Comparison of ENCODE assay signal across 8 cellular contexts in the genomic region with DNA sequence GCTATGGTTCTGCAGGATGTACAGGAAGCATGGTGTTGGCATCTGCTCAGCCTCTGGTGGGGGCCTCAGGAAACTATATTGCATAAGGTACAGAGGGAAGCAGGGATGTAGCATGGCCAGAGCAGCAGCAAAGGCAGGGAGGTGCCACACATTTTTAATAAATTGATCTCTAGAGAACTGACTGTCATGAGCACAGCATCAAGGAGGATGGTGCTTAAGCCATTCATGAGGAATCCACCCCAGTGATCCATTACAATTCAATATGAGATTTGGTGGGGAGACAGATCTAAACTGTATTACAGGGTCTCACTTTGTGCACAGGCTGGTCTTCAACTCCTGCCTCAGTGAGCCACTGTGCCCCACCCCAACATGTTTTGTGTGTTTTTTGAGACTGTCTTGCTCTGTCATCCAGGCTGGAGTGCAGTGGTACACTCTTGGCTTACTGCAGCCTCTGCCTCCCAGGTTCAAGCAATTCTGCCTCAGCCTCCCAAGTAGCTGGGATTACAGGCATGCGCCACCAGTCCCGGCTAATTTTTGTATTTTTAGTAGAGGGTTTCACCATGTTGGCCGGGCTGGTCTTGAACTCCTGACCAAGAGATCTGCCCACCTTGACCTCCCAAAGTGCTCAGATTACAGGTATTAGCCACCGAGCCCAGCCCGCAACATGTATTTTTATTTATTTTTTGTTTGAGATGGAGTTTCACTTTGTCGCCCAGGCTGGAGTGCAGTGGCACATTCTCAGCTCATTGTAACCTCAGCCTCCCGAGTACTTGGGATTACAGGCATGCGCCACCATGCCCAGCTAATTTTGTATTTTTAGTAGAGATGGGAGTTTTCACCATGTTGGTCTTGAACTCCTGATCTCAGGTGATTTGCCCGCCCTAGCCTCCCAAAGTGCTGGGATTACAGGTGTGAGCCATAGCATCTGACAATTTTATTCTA. TPM values are rescaled to one million over a fixed set of nuclear protein-coding genes. Genes with fewer than 3 reads are reported as not detected.
DNase-seq lines count a peak whose midpoint lies in the region; ATAC-seq, FAIRE-seq and TF ChIP-seq lines count a peak whose summit lies in the region.

No MANE protein-coding gene starts in this region.

- peak overlapping the region; percentile 97 for H3K9ac ChIP-seq in keratinocyte (ENCODE audit: control insufficient read depth, extremely low read depth, insufficient read depth, low read length)

- ATAC-seq in heart right ventricle (no peak), heart left ventricle (no peak), upper lobe of right lung (no peak), pancreas (no peak)

- H2AFZ ChIP-seq in keratinocyte (ENCODE audit: control insufficient read depth, low read length): no peak overlapping the region

- TF ChIP-seq CTCF in heart right ventricle (IDR thresholded peaks at IDR 0.05) (no peak), heart left ventricle (IDR thresholded peaks at IDR 0.05) (no peak), keratinocyte (optimal IDR thresholded peaks at IDR 0.05 in 1 of 3, IDR thresholded peaks at IDR 0.05 in 1 of 3, conservative IDR thresholded peaks at IDR 0.05 in 1 of 3; ENCODE audit: extremely low read depth in 1 of 3, insufficient read depth in 2 of 3, low read length in 3 of 3) (no peak), upper lobe of right lung (IDR thresholded peaks at IDR 0.05) (no peak), pancreas (IDR thresholded peaks at IDR 0.05) (no peak)

- H3K27ac ChIP-seq in heart right ventricle (peak overlapping the region in 3 of 10 donors; percentile 25 to 96 (median 92)), heart left ventricle (peak overlapping the region in 3 of 12 donors; percentile 94 to 96 (median 95)), keratinocyte (ENCODE audit: control insufficient read depth, insufficient read depth, low read length) (peak overlapping the region; percentile 99), upper lobe of right lung (peak overlapping the region; percentile 93), pancreas (no peak overlapping the region)

- no peaks in the 10 kb centered on the region for H3K9me3 Mint-ChIP-seq in activated T-helper 1 cell treated with anti-CD3 and anti-CD28 coated beads, Interleukin-12 subunit alpha, Interleukin-12 subunit beta, Interleukin-2, Interleukin-4 antibody, amounts not matched to agents 30 ng/mL and 10 ng/mL and 1 ng/mL, durations not matched to agents 14 hours and 24 hours and 36 hours

- peak overlapping the region; percentile 95 for H3K4me2 ChIP-seq in keratinocyte (ENCODE audit: control insufficient read depth, extremely low read depth, insufficient read depth, low read depth, low read length)

- 90 to 95% methylated on average over 9 of the region's 9 CpGs for WGBS in heart right ventricle, 2 donors
- 88 to 92% (median 90%) methylated on average over 9 of the region's 9 CpGs for WGBS in heart left ventricle, 4 donors
- 87 to 88% methylated on average over 9 of the region's 9 CpGs for WGBS in pancreas, 2 donors

- H3K27me3 Mint-ChIP-seq in activated T-helper 1 cell treated with anti-CD3 and anti-CD28 coated beads, Interleukin-12 subunit alpha, Interleukin-12 subunit beta, Interleukin-2, Interleukin-4 antibody, amounts not matched to agents 30 ng/mL and 10 ng/mL and 1 ng/mL, durations not matched to agents 14 hours and 24 hours and 36 hours (ENCODE audit: insufficient read depth): no peaks in the 10 kb centered on the region

- H3K9me1 ChIP-seq in keratinocyte (ENCODE audit: control insufficient read depth, extremely low read depth, insufficient read depth, low read length): peaks cover 2% of the 10 kb centered on the region

- DNase-seq in heart right ventricle (no peak), heart left ventricle (no peak), keratinocyte (ENCODE audit: low read depth, low spot score) (no peak), upper lobe of right lung (no peak), pancreas (no peak), NCI-H2227 treated with DMSO at 0.1 percent for 48 hours (lab: John Stamatoyannopoulos, UW) (no peak), dedifferentiated amniotic fluid mesenchymal stem cell (ENCODE audit: extremely low spot score) (no peak)
- DNase-seq in activated T-helper 1 cell treated with anti-CD3 and anti-CD28 coated beads, Interleukin-12 subunit alpha, Interleukin-12 subunit beta, Interleukin-2, Interleukin-4 antibody, amounts not matched to agents 30 ng/mL and 10 ng/mL and 1 ng/mL, durations not matched to agents 14 hours and 24 hours and 36 hours (ENCODE audit: low spot score): no peak

- intact Hi-C loops in heart right ventricle (cut with DNase I) (loop anchor here in 7 of 10 donors (5.0 to 10.0 kb wide), 6 partner anchors 61 to 293 kb away; partner anchors contain the start of genes VWA7 (in 3 of the 7), ATP6V1G2 (in 2 of the 7), DDX39B (in 2 of the 7) and NFKBIL1 (in 2 of the 7)), heart left ventricle (cut with DNase I) (loop anchor here in 4 of 10 donors (2.0 to 10.0 kb wide), 5 partner anchors 25 to 293 kb away; partner anchors contain the start of genes ATP6V1G2 (in 1 of the 4), CLIC1 (in 1 of the 4), DDX39B (in 1 of the 4) and EHMT2 (in 1 of the 4)), upper lobe of right lung (cut with DNase I) (loop anchor here (10.0 kb wide), 1 partner anchor 143 kb away; no protein-coding TSS in a partner anchor), pancreas (cut with DNase I) (loop anchor here in 1 of 3 donors (10.0 kb wide), 1 partner anchor 63 kb away; the partner anchor contains the start of gene VWA7)
- intact Hi-C loops in activated T-helper 1 cell treated with anti-CD3 and anti-CD28 coated beads, Interleukin-12 subunit alpha, Interleukin-12 subunit beta, Interleukin-2, Interleukin-4 antibody, amounts not matched to agents 30 ng/mL and 10 ng/mL and 1 ng/mL, durations not matched to agents 14 hours and 24 hours and 36 hours (cut with micrococcal nuclease): no loop called here

- no peak for FAIRE-seq in keratinocyte (lab: Jason Lieb, UNC)
- no peak for FAIRE-seq in pancreas (lab: Jason Lieb, UNC)

- peak overlapping the region; percentile 94 for H3K4me3 Mint-ChIP-seq in activated T-helper 1 cell treated with anti-CD3 and anti-CD28 coated beads, Interleukin-12 subunit alpha, Interleukin-12 subunit beta, Interleukin-2, Interleukin-4 antibody, amounts not matched to agents 30 ng/mL and 10 ng/mL and 1 ng/mL, durations not matched to agents 14 hours and 24 hours and 36 hours

- TF ChIP-seq POLR2A in heart left ventricle (IDR thresholded peaks at IDR 0.05): no peak

- peaks cover 49% of the 10 kb centered on the region for H3K4me1 Mint-ChIP-seq in activated T-helper 1 cell treated with anti-CD3 and anti-CD28 coated beads, Interleukin-12 subunit alpha, Interleukin-12 subunit beta, Interleukin-2, Interleukin-4 antibody, amounts not matched to agents 30 ng/mL and 10 ng/mL and 1 ng/mL, durations not matched to agents 14 hours and 24 hours and 36 hours (ENCODE audit: low read depth)

- H4K20me1 ChIP-seq in keratinocyte (ENCODE audit: control insufficient read depth, extremely low read depth, insufficient read depth, low read length): peaks cover 39% of the 10 kb centered on the region

- dilution Hi-C loops in keratinocyte (cut with MboI; ENCODE audit: extremely low pct_ligation_motif_present, low sequenced_read_pairs): no loop called here

- H3K4me1 ChIP-seq in heart right ventricle (peaks cover 23 to 52% (median 43%) of the 10 kb centered on the region in 9 donors), heart left ventricle (peaks cover 4 to 50% (median 38%) of the 10 kb centered on the region in 12 donors), keratinocyte (ENCODE audit: control insufficient read depth, extremely low read depth, insufficient read depth, low read length) (peaks cover 15% of the 10 kb centered on the region), upper lobe of right lung (peaks cover 33% of the 10 kb centered on the region), pancreas (peaks cover 12 to 27% (median 14%) of the 10 kb centered on the region in 3 donors)

- H3K36me3 Mint-ChIP-seq in activated T-helper 1 cell treated with anti-CD3 and anti-CD28 coated beads, Interleukin-12 subunit alpha, Interleukin-12 subunit beta, Interleukin-2, Interleukin-4 antibody, amounts not matched to agents 30 ng/mL and 10 ng/mL and 1 ng/mL, durations not matched to agents 14 hours and 24 hours and 36 hours (ENCODE audit: low read depth): peaks cover 54% of the 10 kb centered on the region

- no peaks in the 10 kb centered on the region for H3K9me3 ChIP-seq in heart right ventricle
- no peaks in the 10 kb centered on the region for H3K9me3 ChIP-seq in heart left ventricle
- no peaks in the 10 kb centered on the region for H3K9me3 ChIP-seq in keratinocyte (ENCODE audit: control insufficient read depth, low read depth, low read length)
- no peaks in the 10 kb centered on the region for H3K9me3 ChIP-seq in upper lobe of right lung
- no peaks in the 10 kb centered on the region for H3K9me3 ChIP-seq in pancreas

- H3K27me3 ChIP-seq in heart right ventricle (no peaks in the 10 kb centered on the region), heart left ventricle (no peaks in the 10 kb centered on the region), keratinocyte (ENCODE audit: control insufficient read depth, extremely low read depth, insufficient read depth, low read length) (no peaks in the 10 kb centered on the region), upper lobe of right lung (no peaks in the 10 kb centered on the region), pancreas (no peaks in the 10 kb centered on the region)

- H3K79me2 ChIP-seq in keratinocyte (ENCODE audit: control insufficient read depth, insufficient read depth, low read length): peaks cover 45% of the 10 kb centered on the region

- peak overlapping the region; percentile 67 for H3K27ac Mint-ChIP-seq in activated T-helper 1 cell treated with anti-CD3 and anti-CD28 coated beads, Interleukin-12 subunit alpha, Interleukin-12 subunit beta, Interleukin-2, Interleukin-4 antibody, amounts not matched to agents 30 ng/mL and 10 ng/mL and 1 ng/mL, durations not matched to agents 14 hours and 24 hours and 36 hours

- peak overlapping the region in 7 of 10 donors; percentile 1 to 100 (median 90) for H3K4me3 ChIP-seq in heart right ventricle
- peak overlapping the region in 6 of 12 donors; percentile 22 to 97 (median 86) for H3K4me3 ChIP-seq in heart left ventricle
- H3K4me3 ChIP-seq in keratinocyte (ENCODE audit: control insufficient read depth in 2 of 3, extremely low read depth in 1 of 3, insufficient read depth in 2 of 3, low read depth in 1 of 3, low read length in 3 of 3): peak overlapping the region; percentile 78 to 96 (median 92)
- peak overlapping the region; percentile 86 for H3K4me3 ChIP-seq in upper lobe of right lung
- peak overlapping the region in 1 of 4 donors; percentile 54 for H3K4me3 ChIP-seq in pancreas

- H3K36me3 ChIP-seq in heart right ventricle (peaks cover 0 to 69% (median 45%) of the 10 kb centered on the region in 9 donors), heart left ventricle (peaks cover 0 to 61% (median 44%) of the 10 kb centered on the region in 9 donors), keratinocyte (ENCODE audit: control insufficient read depth in 2 of 2, extremely low read depth in 1 of 2, insufficient read depth in 2 of 2, low read length in 2 of 2) (peaks cover 23 to 37% of the 10 kb centered on the region in 2 experiments), upper lobe of right lung (peaks cover 43% of the 10 kb centered on the region), pancreas (peaks cover 0 to 16% (median 9%) of the 10 kb centered on the region in 3 donors)

RNA-seq across cellular contexts. Expression of gene HSPA1B, which starts 10.3 kb away (rescaled TPM):
- total RNA-seq in heart right ventricle: 100 to 1,000 TPM; 126 to 258 (median 169) TPM
- polyA plus RNA-seq in heart right ventricle: 100 to 1,000 TPM in 1 of 2 donors, 10 to 100 TPM in 1; 16.9 to 122 TPM
- total RNA-seq in heart left ventricle: 100 to 1,000 TPM; 120 to 306 (median 146) TPM
- 100 to 1,000 TPM in 1 of 2 donors, 10 to 100 TPM in 1; 35.2 to 149 TPM for polyA plus RNA-seq in heart left ventricle
- 152 and 155 TPM in 2 replicates for total RNA-seq in activated T-helper 1 cell treated with anti-CD3 and anti-CD28 coated beads, Interleukin-12 subunit alpha, Interleukin-12 subunit beta, Interleukin-2, Interleukin-4 antibody, amounts not matched to agents 30 ng/mL and 10 ng/mL and 1 ng/mL, durations not matched to agents 14 hours and 24 hours and 36 hours
- 33.5 to 65.8 TPM (median 48.1 TPM) in 3 replicates for polyA plus RNA-seq in keratinocyte
- 466 TPM for polyA plus RNA-seq in keratinocyte (2011; ENCODE audit: low read depth)
- polyA plus RNA-seq in keratinocyte (2011; cell fraction: cytosol; rRNA removed): 25.5 and 35.7 TPM in 2 replicates
- 107 and 118 TPM in 2 replicates for polyA plus RNA-seq in keratinocyte (2011; cell fraction: nucleus; rRNA removed)
- 88.4 and 366 TPM in 2 replicates for polyA plus RNA-seq in keratinocyte (2012; ENCODE audit: low replicate concordance)
- polyA minus RNA-seq in keratinocyte: 56.1 to 86.6 TPM (median 65.9 TPM) in 3 replicates
- polyA minus RNA-seq in keratinocyte (2011; cell fraction: cytosol; rRNA and poly(A)+ RNA removed): 89.0 TPM
- 125 and 143 TPM in 2 replicates for polyA minus RNA-seq in keratinocyte (2011; cell fraction: nucleus; rRNA and poly(A)+ RNA removed)
- 112 TPM for total RNA-seq in upper lobe of right lung
- 100 to 1,000 TPM in 2 of 6 donors, 10 to 100 TPM in 4; 24.6 to 248 (median 43.2) TPM for total RNA-seq in pancreas
- 10 to 100 TPM; 18.4 to 60.4 TPM for polyA plus RNA-seq in pancreas

RNA-seq across cellular contexts. Expression of gene HSPA1A, which starts 22.5 kb away (rescaled TPM):
- total RNA-seq in heart right ventricle: 100 to 1,000 TPM; 202 to 679 (median 259) TPM
- 100 to 1,000 TPM; 113 to 166 TPM for polyA plus RNA-seq in heart right ventricle
- 100 to 1,000 TPM; 169 to 412 (median 197) TPM for total RNA-seq in heart left ventricle
- polyA plus RNA-seq in heart left ventricle: 100 to 1,000 TPM; 157 to 179 TPM
- 173 and 175 TPM in 2 replicates for total RNA-seq in activated T-helper 1 cell treated with anti-CD3 and anti-CD28 coated beads, Interleukin-12 subunit alpha, Interleukin-12 subunit beta, Interleukin-2, Interleukin-4 antibody, amounts not matched to agents 30 ng/mL and 10 ng/mL and 1 ng/mL, durations not matched to agents 14 hours and 24 hours and 36 hours
- 95.5 to 142 TPM (median 110 TPM) in 3 replicates for polyA plus RNA-seq in keratinocyte
- 543 TPM for polyA plus RNA-seq in keratinocyte (2011; ENCODE audit: low read depth)
- 58.1 and 98.7 TPM in 2 replicates for polyA plus RNA-seq in keratinocyte (2011; cell fraction: cytosol; rRNA removed)
- polyA plus RNA-seq in keratinocyte (2011; cell fraction: nucleus; rRNA removed): 269 and 283 TPM in 2 replicates
- polyA plus RNA-seq in keratinocyte (2012; ENCODE audit: low replicate concordance): 215 and 387 TPM in 2 replicates
- 56.7 to 205 TPM (median 64.7 TPM) in 3 replicates for polyA minus RNA-seq in keratinocyte
- 139 TPM for polyA minus RNA-seq in keratinocyte (2011; cell fraction: cytosol; rRNA and poly(A)+ RNA removed)
- polyA minus RNA-seq in keratinocyte (2011; cell fraction: nucleus; rRNA and poly(A)+ RNA removed): 212 and 216 TPM in 2 replicates
- total RNA-seq in upper lobe of right lung: 150 TPM
- 100 to 1,000 TPM in 1 of 6 donors, 10 to 100 TPM in 5; 18.2 to 195 (median 29.6) TPM for total RNA-seq in pancreas
- 10 to 100 TPM; 51.7 to 85.0 TPM for polyA plus RNA-seq in pancreas

RNA-seq across cellular contexts. Expression of gene HSPA1L, which starts 22.8 kb away (rescaled TPM):
- total RNA-seq in heart right ventricle (1 to 10 TPM; 1.1 to 2.9 (median 1.9) TPM), heart left ventricle (1 to 10 TPM; 1.3 to 3.6 (median 1.8) TPM), upper lobe of right lung (2.0 TPM), pancreas (1 to 10 TPM in 2 of 6 donors, under 1 TPM in 4; 0.51 to 1.2 (median 0.68) TPM)
- polyA plus RNA-seq in heart right ventricle (1 to 10 TPM in 1 of 2 donors, under 1 TPM in 1; 0.80 to 1.4 TPM), heart left ventricle (1 to 10 TPM in 1 of 2 donors, under 1 TPM in 1; 0.95 to 1.9 TPM), keratinocyte (0.31 to 0.60 TPM (median 0.54 TPM) in 3 replicates), pancreas (1 to 10 TPM in 1 of 2 donors, under 1 TPM in 1; 0.46 to 1.0 TPM)
- total RNA-seq in activated T-helper 1 cell treated with anti-CD3 and anti-CD28 coated beads, Interleukin-12 subunit alpha, Interleukin-12 subunit beta, Interleukin-2, Interleukin-4 antibody, amounts not matched to agents 30 ng/mL and 10 ng/mL and 1 ng/mL, durations not matched to agents 14 hours and 24 hours and 36 hours: 2.2 and 2.9 TPM in 2 replicates
- polyA plus RNA-seq in keratinocyte (2011; ENCODE audit: low read depth): 1.1 TPM
- 0.30 and 0.49 TPM in 2 replicates for polyA plus RNA-seq in keratinocyte (2011; cell fraction: cytosol; rRNA removed)
- 0.61 and 0.88 TPM in 2 replicates for polyA plus RNA-seq in keratinocyte (2011; cell fraction: nucleus; rRNA removed)
- 0.47 and 0.97 TPM in 2 replicates for polyA plus RNA-seq in keratinocyte (2012; ENCODE audit: low replicate concordance)
- 0.35 to 0.82 TPM (median 0.73 TPM) in 3 replicates for polyA minus RNA-seq in keratinocyte
- not detected for polyA minus RNA-seq in keratinocyte (2011; cell fraction: cytosol; rRNA and poly(A)+ RNA removed)
- 1.2 TPM in 1 of 2 replicates, not detected in the other for polyA minus RNA-seq in keratinocyte (2011; cell fraction: nucleus; rRNA and poly(A)+ RNA removed)

RNA-seq across cellular contexts. Expression of gene NEU1, which starts 24.7 kb away (rescaled TPM):
- total RNA-seq in heart right ventricle (10 to 100 TPM; 18.1 to 32.4 (median 22.3) TPM), heart left ventricle (10 to 100 TPM; 18.7 to 39.5 (median 27.6) TPM), upper lobe of right lung (81.0 TPM), pancreas (10 to 100 TPM; 19.0 to 34.7 (median 22.2) TPM)
- polyA plus RNA-seq in heart right ventricle (10 to 100 TPM; 15.7 to 48.0 TPM), heart left ventricle (10 to 100 TPM; 19.1 to 63.1 TPM), keratinocyte (27.9 to 44.4 TPM (median 38.6 TPM) in 3 replicates), pancreas (10 to 100 TPM; 26.5 to 38.5 TPM)
- total RNA-seq in activated T-helper 1 cell treated with anti-CD3 and anti-CD28 coated beads, Interleukin-12 subunit alpha, Interleukin-12 subunit beta, Interleukin-2, Interleukin-4 antibody, amounts not matched to agents 30 ng/mL and 10 ng/mL and 1 ng/mL, durations not matched to agents 14 hours and 24 hours and 36 hours: 22.1 and 24.3 TPM in 2 replicates
- polyA plus RNA-seq in keratinocyte (2011; ENCODE audit: low read depth): 27.7 TPM
- 21.5 and 26.6 TPM in 2 replicates for polyA plus RNA-seq in keratinocyte (2011; cell fraction: cytosol; rRNA removed)
- polyA plus RNA-seq in keratinocyte (2011; cell fraction: nucleus; rRNA removed): 57.0 and 60.0 TPM in 2 replicates
- polyA plus RNA-seq in keratinocyte (2012; ENCODE audit: low replicate concordance): 22.5 and 56.8 TPM in 2 replicates
- 21.8 to 42.7 TPM (median 38.9 TPM) in 3 replicates for polyA minus RNA-seq in keratinocyte
- 29.5 TPM for polyA minus RNA-seq in keratinocyte (2011; cell fraction: cytosol; rRNA and poly(A)+ RNA removed)
- polyA minus RNA-seq in keratinocyte (2011; cell fraction: nucleus; rRNA and poly(A)+ RNA removed): 28.9 and 29.7 TPM in 2 replicates

RNA-seq across cellular contexts. Expression of gene LSM2, which starts 31.1 kb away (rescaled TPM):
- total RNA-seq in heart right ventricle (10 to 100 TPM; 18.9 to 27.6 (median 23.0) TPM), heart left ventricle (10 to 100 TPM; 22.9 to 37.4 (median 25.9) TPM), upper lobe of right lung (30.8 TPM), pancreas (10 to 100 TPM; 11.0 to 23.1 (median 19.0) TPM)
- polyA plus RNA-seq in heart right ventricle (10 to 100 TPM; 17.5 to 52.0 TPM), heart left ventricle (10 to 100 TPM; 27.5 to 64.7 TPM), keratinocyte (34.4 to 84.1 TPM (median 46.5 TPM) in 3 replicates), pancreas (10 to 100 TPM; 25.1 to 27.3 TPM)
- total RNA-seq in activated T-helper 1 cell treated with anti-CD3 and anti-CD28 coated beads, Interleukin-12 subunit alpha, Interleukin-12 subunit beta, Interleukin-2, Interleukin-4 antibody, amounts not matched to agents 30 ng/mL and 10 ng/mL and 1 ng/mL, durations not matched to agents 14 hours and 24 hours and 36 hours: 136 and 137 TPM in 2 replicates
- polyA plus RNA-seq in keratinocyte (2011; ENCODE audit: low read depth): 18.7 TPM
- polyA plus RNA-seq in keratinocyte (2011; cell fraction: cytosol; rRNA removed): 65.3 and 72.5 TPM in 2 replicates
- polyA plus RNA-seq in keratinocyte (2011; cell fraction: nucleus; rRNA removed): 14.3 and 16.3 TPM in 2 replicates
- polyA plus RNA-seq in keratinocyte (2012; ENCODE audit: low replicate concordance): 44.6 and 69.2 TPM in 2 replicates
- 33.6 to 70.1 TPM (median 49.5 TPM) in 3 replicates for polyA minus RNA-seq in keratinocyte
- 27.6 TPM for polyA minus RNA-seq in keratinocyte (2011; cell fraction: cytosol; rRNA and poly(A)+ RNA removed)
- 4.2 and 6.5 TPM in 2 replicates for polyA minus RNA-seq in keratinocyte (2011; cell fraction: nucleus; rRNA and poly(A)+ RNA removed)

Comparison
In these comparisons a context has a peak if more than half of its experiments do, and no peak if none do; other contexts are left out.
1. H3K27ac ChIP-seq: peak in keratinocyte (single experiment) and upper lobe of right lung (single experiment); none in pancreas (0 of 4).